19 cellular contexts compared by ENCODE assay signal in the genomic region with DNA sequence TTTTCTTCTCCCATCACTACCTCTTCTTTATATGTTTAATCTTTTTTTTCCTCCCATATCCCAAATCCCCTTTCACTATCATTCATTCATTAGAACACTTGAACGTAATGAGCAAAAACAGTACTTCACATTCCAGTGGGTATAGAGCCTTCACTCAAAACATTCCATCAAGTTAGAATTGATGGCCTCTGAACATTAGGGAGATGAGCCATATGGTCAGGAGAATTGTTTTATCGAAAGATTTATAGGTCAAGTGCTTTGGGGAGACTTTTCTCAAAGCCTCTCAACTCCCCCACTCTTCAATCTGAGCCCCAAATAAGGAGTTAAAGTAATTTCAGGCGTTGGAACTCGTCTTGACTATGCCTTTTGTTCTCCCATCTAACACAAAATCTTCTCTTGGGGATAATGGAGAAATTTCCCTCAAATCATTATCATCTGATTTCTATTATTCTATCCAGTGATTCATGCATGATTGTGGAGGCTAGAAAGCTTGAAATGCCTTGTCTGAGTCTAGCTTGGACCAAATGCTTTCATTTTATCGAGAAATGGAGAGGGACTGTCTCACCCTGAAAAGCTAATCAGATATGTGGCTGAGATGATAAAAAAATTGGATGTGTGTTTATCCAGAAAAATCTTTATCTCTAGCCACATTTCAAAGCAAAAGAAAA.
DNase-seq lines count a peak whose midpoint lies in the region; ATAC-seq, FAIRE-seq and TF ChIP-seq lines count a peak whose summit lies in the region.
"Had no signal": no experiment of that assay in that cellular context is flagged by ENCODE, and none has a peak within 500 bp of the region (broad histone marks: within the 10 kb centered on the region; RNA-seq: fewer than 3 reads in every experiment).

No MANE protein-coding gene starts in this region.

- no peaks in the 10 kb centered on the region for H3K36me3 ChIP-seq in ACC112 (ENCODE audit: insufficient read depth, low read length)
- H3K36me3 ChIP-seq in GM23248 (ENCODE audit: low read depth): no peaks in the 10 kb centered on the region
- H3K36me3 ChIP-seq in astrocyte (ENCODE audit: insufficient read depth, low read length): no peaks in the 10 kb centered on the region
- H3K36me3 ChIP-seq: SJCRH30 had no signal

- H3K9ac ChIP-seq in GM23248 (no peak overlapping the region), astrocyte (ENCODE audit: low read length) (no peak overlapping the region)

- H2AFZ ChIP-seq in ACC112 (ENCODE audit: low read length, unreplicated experiment) (peak overlapping the region; percentile 7), GM23248 (no peak overlapping the region), astrocyte (ENCODE audit: low read depth, low read length) (no peak overlapping the region)

- peaks cover 11% of the 10 kb centered on the region for H3K4me1 Mint-ChIP-seq in astrocyte (ENCODE audit: low read depth, unreplicated experiment)
- no peaks in the 10 kb centered on the region for H3K4me1 Mint-ChIP-seq in activated naive CD4-positive, alpha-beta T cell treated with anti-CD3 and anti-CD28 coated beads, Interleukin-2, amount 10 ng/mL, durations not matched to agents 7 days and 5 days
- H3K4me1 Mint-ChIP-seq: CD14-positive monocyte had no signal

- H3K4me3 Mint-ChIP-seq in astrocyte (ENCODE audit: unreplicated experiment): no peak overlapping the region
- H3K4me3 Mint-ChIP-seq in activated naive CD4-positive, alpha-beta T cell treated with anti-CD3 and anti-CD28 coated beads, Interleukin-2, amount 10 ng/mL, durations not matched to agents 7 days and 5 days: no peak overlapping the region
- H3K4me3 Mint-ChIP-seq: CD14-positive monocyte, H9 had no signal

- no peaks in the 10 kb centered on the region for H3K9me3 ChIP-seq in GM23248 (ENCODE audit: low read depth)
- no peaks in the 10 kb centered on the region for H3K9me3 ChIP-seq in astrocyte (ENCODE audit: insufficient read depth, low read depth, low read length)
- H3K9me3 ChIP-seq: SJCRH30 had no signal

- WGBS in GM23248 (ENCODE audit: low coverage in 1 of 2, low lambda C conversion rate in 2 of 2, missing lambda C conversion rate in 2 of 2), 2 experiments: 15 to 26% methylated on average over 5 of the region's 5 CpGs

- peaks cover 6% of the 10 kb centered on the region for H3K27me3 Mint-ChIP-seq in astrocyte (ENCODE audit: low read depth, unreplicated experiment)
- peaks cover 34% of the 10 kb centered on the region for H3K27me3 Mint-ChIP-seq in activated naive CD4-positive, alpha-beta T cell treated with anti-CD3 and anti-CD28 coated beads, Interleukin-2, amount 10 ng/mL, durations not matched to agents 7 days and 5 days

- ATAC-seq in Right ventricle myocardium superior (ENCODE audit: poor library complexity): no peak
- ATAC-seq: K562 had no signal

- H3K36me3 Mint-ChIP-seq in astrocyte (ENCODE audit: low read depth, unreplicated experiment): no peaks in the 10 kb centered on the region
- H3K36me3 Mint-ChIP-seq in activated naive CD4-positive, alpha-beta T cell treated with anti-CD3 and anti-CD28 coated beads, Interleukin-2, amount 10 ng/mL, durations not matched to agents 7 days and 5 days: no peaks in the 10 kb centered on the region
- H3K36me3 Mint-ChIP-seq: CD14-positive monocyte had no signal

- DNase-seq in GM23248: peak; percentile 75
- peak; percentile 92 for DNase-seq in astrocyte (ENCODE audit: low read depth)
- DNase-seq in fibroblast of the aortic adventitia (ENCODE audit: low read depth): peak; percentile 94
- no peak for DNase-seq in cardiac septum (ENCODE audit: low spot score)
- DNase-seq in activated naive CD4-positive, alpha-beta T cell treated with anti-CD3 and anti-CD28 coated beads, Interleukin-2, amount 10 ng/mL, durations not matched to agents 7 days and 5 days: no peak
- no peak for DNase-seq in Right ventricle myocardium superior
- DNase-seq in RKO (ENCODE audit: low spot score): no peak
- DNase-seq: H9, NCI-H1417, NCI-H2029, NCI-H2171, NCI-H446, SJCRH30 had no signal

- peaks cover 39% of the 10 kb centered on the region for H3F3A ChIP-seq in GM23248 (ENCODE audit: insufficient read depth)

- H3K4me3 ChIP-seq in ACC112 (ENCODE audit: low read depth, low read length) (peak overlapping the region; percentile 32), GM23248 (0 out of 2 replicates have a peak overlapping the region, but pooled peaks have one; percentile 4), astrocyte (ENCODE audit: insufficient read depth, low read depth, low read length) (no peak overlapping the region), fibroblast of the aortic adventitia (ENCODE audit: low read depth, low read length) (no peak overlapping the region)
- H3K4me3 ChIP-seq: K562, SJCRH30 had no signal

- TF ChIP-seq CTCF in astrocyte (IDR thresholded peaks at IDR 0.05; ENCODE audit: insufficient read depth, low read depth, low read length): no peak
- TF ChIP-seq CTCF in fibroblast of the aortic adventitia (IDR thresholded peaks at IDR 0.05; ENCODE audit: insufficient read depth, low read length): no peak

- CTCF ChIA-PET in activated naive CD4-positive, alpha-beta T cell treated with anti-CD3 and anti-CD28 coated beads, Interleukin-2, amount 10 ng/mL, durations not matched to agents 7 days and 5 days (lab: Charles Lee): interaction anchor here (0.8 kb wide), 1 partner anchor 65 kb away, joined by 3 read pairs; no protein-coding TSS in a partner anchor

- no peaks in the 10 kb centered on the region for H3K27me3 ChIP-seq in ACC112 (ENCODE audit: insufficient read depth, low read length)
- H3K27me3 ChIP-seq in GM23248 (replicated peaks; ENCODE audit: insufficient read depth): no peaks in the 10 kb centered on the region
- no peaks in the 10 kb centered on the region for H3K27me3 ChIP-seq in astrocyte (ENCODE audit: insufficient read depth, low read length)

- peaks cover 3% of the 10 kb centered on the region for H3K9me3 Mint-ChIP-seq in astrocyte (ENCODE audit: unreplicated experiment)
- no peaks in the 10 kb centered on the region for H3K9me3 Mint-ChIP-seq in activated naive CD4-positive, alpha-beta T cell treated with anti-CD3 and anti-CD28 coated beads, Interleukin-2, amount 10 ng/mL, durations not matched to agents 7 days and 5 days
- H3K9me3 Mint-ChIP-seq: H9 had no signal

- H4K20me1 ChIP-seq in GM23248 (ENCODE audit: insufficient read depth) (no peaks in the 10 kb centered on the region), astrocyte (ENCODE audit: insufficient read depth, low read length) (no peaks in the 10 kb centered on the region)

- H3K9me2 ChIP-seq in GM23248 (ENCODE audit: insufficient read depth): no peaks in the 10 kb centered on the region

- H3K4me1 ChIP-seq in ACC112 (ENCODE audit: control insufficient read depth, insufficient read depth, low read length, unreplicated experiment) (peaks cover 22% of the 10 kb centered on the region), GM23248 (ENCODE audit: insufficient read depth) (peaks cover 50% of the 10 kb centered on the region), astrocyte (ENCODE audit: insufficient read depth, low read length) (peaks cover 28% of the 10 kb centered on the region)

- intact Hi-C loops in cardiac septum (cut with DNase I) (loop anchor here (5.0 kb wide), 1 partner anchor 115 kb away; no protein-coding TSS in a partner anchor), Right ventricle myocardium superior (cut with DNase I) (loop anchor here (10.0 kb wide), 1 partner anchor 107 kb away; no protein-coding TSS in a partner anchor)

- H3K79me2 ChIP-seq in ACC112 (ENCODE audit: control insufficient read depth, insufficient read depth, low read length, unreplicated experiment) (no peaks in the 10 kb centered on the region), GM23248 (ENCODE audit: insufficient read depth) (no peaks in the 10 kb centered on the region), astrocyte (ENCODE audit: insufficient read depth, low read length) (no peaks in the 10 kb centered on the region)

- in situ Hi-C loops in GM23248 (cut with MboI): no loop called here

- FAIRE-seq in astrocyte (lab: Jason Lieb, UNC): peak; percentile 59
- FAIRE-seq: GM19239, K562 had no signal

- H3K4me2 ChIP-seq in GM23248 (ENCODE audit: unreplicated experiment): peak overlapping the region; percentile 42
- peak overlapping the region; percentile 36 for H3K4me2 ChIP-seq in astrocyte (ENCODE audit: low read length)

- no peak overlapping the region for H3K27ac Mint-ChIP-seq in astrocyte (ENCODE audit: unreplicated experiment)
- no peak overlapping the region for H3K27ac Mint-ChIP-seq in activated naive CD4-positive, alpha-beta T cell treated with anti-CD3 and anti-CD28 coated beads, Interleukin-2, amount 10 ng/mL, durations not matched to agents 7 days and 5 days
- H3K27ac Mint-ChIP-seq: CD14-positive monocyte had no signal

- H3K27ac ChIP-seq in ACC112 (ENCODE audit: low read depth, low read length) (no peak overlapping the region), GM23248 (peak overlapping the region; percentile 29), astrocyte (ENCODE audit: low read depth, low read length) (peak overlapping the region; percentile 56)
- H3K27ac ChIP-seq: 22Rv1, RWPE1, SJCRH30 had no signal

Comparison
In these comparisons a context has a peak if more than half of its experiments do, and no peak if none do; other contexts are left out.
1. H3K4me3 ChIP-seq: peak in ACC112 (single experiment) and GM23248 (single experiment); none in astrocyte (single experiment) and fibroblast of the aortic adventitia (single experiment).
2. DNase-seq: peak in GM23248 (single experiment), astrocyte (single experiment) and fibroblast of the aortic adventitia (single experiment); none in cardiac septum (single experiment), activated naive CD4-positive, alpha-beta T cell treated with anti-CD3 and anti-CD28 coated beads, Interleukin-2, amount 10 ng/mL, durations not matched to agents 7 days and 5 days (single experiment), Right ventricle myocardium superior (single experiment) and RKO (single experiment).